In the genomic region with DNA sequence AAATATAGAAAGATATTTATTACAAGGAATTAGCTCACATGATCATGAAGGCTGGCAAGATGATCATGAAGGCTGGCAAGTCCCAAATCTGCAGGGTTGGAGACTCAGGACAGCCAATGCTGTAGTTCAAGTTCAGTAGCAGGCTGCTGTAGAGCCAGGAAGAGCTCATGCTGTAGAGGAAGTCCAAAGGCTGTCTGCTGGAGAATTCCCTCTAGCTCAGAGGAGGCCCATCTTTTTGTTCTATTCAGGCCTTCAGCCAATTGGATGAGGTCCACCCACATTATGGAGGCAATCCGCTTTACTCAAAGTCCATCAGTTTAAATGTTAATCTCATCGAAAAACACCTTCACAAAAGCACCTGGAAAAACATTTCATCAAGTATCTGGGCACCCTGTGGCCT, we compare ENCODE assay signal across 24 cellular contexts. TPM values are rescaled to one million over a fixed set of nuclear protein-coding genes. Genes with fewer than 3 reads are reported as not detected.
A peak's percentile ranks its signal among the peaks of the same experiment; 100 is the strongest.
DNase-seq lines count a peak whose midpoint lies in the region; ATAC-seq, FAIRE-seq and TF ChIP-seq lines count a peak whose summit lies in the region.
"Had no signal": no experiment of that assay in that cellular context is flagged by ENCODE, and none has a peak within 500 bp of the region (broad histone marks: within the 10 kb centered on the region; RNA-seq: fewer than 3 reads in every experiment).

No MANE protein-coding gene starts in this region.

- in situ Hi-C loops in HepG2 (cut with HindIII; ENCODE audit: extremely low pct_ligation_motif_present, low pct_unique_long_range_greater_than_20kb) (no loop called here), brain microvascular endothelial cell (cut with HindIII; ENCODE audit: low pct_ligation_motif_present, low sequenced_read_pairs) (no loop called here)

- FAIRE-seq in HepG2 (lab: Jason Lieb, UNC), result no peak
- FAIRE-seq: A549, GM12892, H1 had no signal

- TF ChIP-seq POLR2A in HepG2 (IDR thresholded peaks at IDR 0.05; ENCODE audit: insufficient read depth in 1 of 2, low read depth in 2 of 2, low read length in 2 of 2), result no peak
- no peak for TF ChIP-seq POLR2A in right lobe of liver (IDR thresholded peaks at IDR 0.05)
- TF ChIP-seq POLR2A in uterus (IDR thresholded peaks at IDR 0.05), result no peak
- TF ChIP-seq POLR2A in testis (IDR thresholded peaks at IDR 0.05), result no peak

- H3K36me3 Mint-ChIP-seq in osteocyte (ENCODE audit: unreplicated experiment), result no peaks in the 10 kb centered on the region
- H3K36me3 Mint-ChIP-seq: CD14-positive monocyte had no signal

- H3K27ac ChIP-seq in HepG2 (ENCODE audit: extremely low read length, insufficient read depth, low read length) (no peak overlapping the region), right lobe of liver (no peak overlapping the region), brain microvascular endothelial cell (no peak overlapping the region), uterus (no peak overlapping the region), testis (no peak overlapping the region)
- H3K27ac ChIP-seq: A549; BLaER1 treated with 17β-estradiol and CSF1 and Interleukin-3, amounts not matched to agents 10 nM and 100 nM; GM23248 had no signal

- H3K4me3 Mint-ChIP-seq in osteocyte (ENCODE audit: unreplicated experiment), result no peak overlapping the region
- H3K4me3 Mint-ChIP-seq: CD14-positive monocyte; CD4-positive, alpha-beta T cell; CD8-positive, alpha-beta memory T cell had no signal

- DNase-seq in HepG2 (ENCODE audit: low spot score), result peak; percentile 14
- DNase-seq in right lobe of liver, result no peak
- DNase-seq in left colon, result no peak
- DNase-seq in osteocyte (ENCODE audit: extremely low spot score, unreplicated experiment), result peak; percentile 10
- no peak for DNase-seq in brain microvascular endothelial cell
- DNase-seq in uterus, result no peak
- no peak for DNase-seq in testis
- DNase-seq: 8988T; ACHN; AML-193; BE2C; CD4-positive, alpha-beta T cell; CD8-positive, alpha-beta memory T cell; DMS53; DMS79 treated with DMSO at 0.1 percent for 48 hours; GF-D8; GM23248; H7; HCEC 1CT had no signal

- H3K36me3 ChIP-seq in HepG2 (replicated peaks in 1 of 2; ENCODE audit: control insufficient read depth in 1 of 2, insufficient read depth in 2 of 2, low read length in 2 of 2), result no peaks in the 10 kb centered on the region
- no peaks in the 10 kb centered on the region for H3K36me3 ChIP-seq in right lobe of liver
- no peaks in the 10 kb centered on the region for H3K36me3 ChIP-seq in brain microvascular endothelial cell (replicated peaks)
- no peaks in the 10 kb centered on the region for H3K36me3 ChIP-seq in uterus
- no peaks in the 10 kb centered on the region for H3K36me3 ChIP-seq in testis (ENCODE audit: low read depth, missing control alignments)
- H3K36me3 ChIP-seq: BE2C; BLaER1 treated with 17β-estradiol and CSF1 and Interleukin-3, amounts not matched to agents 10 nM and 100 nM had no signal

- H3K27me3 Mint-ChIP-seq in osteocyte (ENCODE audit: unreplicated experiment), result peaks cover 12% of the 10 kb centered on the region
- H3K27me3 Mint-ChIP-seq: CD4-positive, alpha-beta T cell had no signal

- POLR2A ChIA-PET in HepG2 (lab: Yijun Ruan, JAX), result no interaction called here

- 13% methylated on average over 2 of the region's 2 CpGs for WGBS in HepG2 (ENCODE audit: low lambda C conversion rate)
- WGBS in right lobe of liver (ENCODE audit: insufficient coverage, low coverage, low lambda C conversion rate, missing lambda C conversion rate), result 96% methylated on average over 2 of the region's 2 CpGs
- WGBS in testis, 2 donors, result 88 to 89% methylated on average over 2 of the region's 2 CpGs

- H3K27ac Mint-ChIP-seq in osteocyte (ENCODE audit: unreplicated experiment), result no peak overlapping the region
- H3K27ac Mint-ChIP-seq: CD14-positive monocyte; CD4-positive, alpha-beta T cell; CD8-positive, alpha-beta memory T cell had no signal

- TF ChIP-seq RAD21 in HepG2 (CRISPR knock-in tag; IDR thresholded peaks at IDR 0.05), result no peak

- H3K4me3 ChIP-seq in HepG2 (replicated peaks in 1 of 3; ENCODE audit: insufficient read depth in 1 of 3, low read depth in 2 of 3, low read length in 3 of 3), result no peak overlapping the region
- H3K4me3 ChIP-seq in right lobe of liver, result no peak overlapping the region
- no peak overlapping the region for H3K4me3 ChIP-seq in brain microvascular endothelial cell (ENCODE audit: low read depth, low read length)
- no peak overlapping the region for H3K4me3 ChIP-seq in uterus
- no peak overlapping the region for H3K4me3 ChIP-seq in testis
- H3K4me3 ChIP-seq: A549; BLaER1 treated with 17β-estradiol and CSF1 and Interleukin-3, amounts not matched to agents 10 nM and 100 nM; GM23248 had no signal

- no peak for TF ChIP-seq CTCF in HepG2 (CRISPR knock-in tag; IDR thresholded peaks at IDR 0.05)
- TF ChIP-seq CTCF in right lobe of liver (IDR thresholded peaks at IDR 0.05), result no peak
- no peak for TF ChIP-seq CTCF in osteocyte (IDR thresholded peaks at IDR 0.05)
- TF ChIP-seq CTCF in brain microvascular endothelial cell (IDR thresholded peaks at IDR 0.05; ENCODE audit: low read depth, low read length, missing control alignments), result no peak
- TF ChIP-seq CTCF in uterus (IDR thresholded peaks at IDR 0.05), result no peak
- TF ChIP-seq CTCF in testis (IDR thresholded peaks at IDR 0.05), result no peak

- peak; percentile 68 for ATAC-seq in HepG2
- ATAC-seq in right lobe of liver, result no peak
- peak; percentile 82 for ATAC-seq in left colon
- ATAC-seq: A549 had no signal

- H3K4me1 ChIP-seq in HepG2 (ENCODE audit: insufficient read depth, low read length), result 0 out of 2 replicates have a peak, but pooled peaks cover 9% of the 10 kb centered on the region
- H3K4me1 ChIP-seq in right lobe of liver, result no peaks in the 10 kb centered on the region
- no peaks in the 10 kb centered on the region for H3K4me1 ChIP-seq in uterus
- H3K4me1 ChIP-seq in testis, result no peaks in the 10 kb centered on the region
- H3K4me1 ChIP-seq: A549; BE2C; BLaER1 treated with 17β-estradiol and CSF1 and Interleukin-3, amounts not matched to agents 10 nM and 100 nM had no signal

- H3K9me3 Mint-ChIP-seq in osteocyte (ENCODE audit: unreplicated experiment), result peaks cover 7% of the 10 kb centered on the region

- H2AFZ ChIP-seq in HepG2 (ENCODE audit: low read length), result no peak overlapping the region
- H2AFZ ChIP-seq: GM23248 had no signal

- H3K27me3 ChIP-seq in HepG2 (ENCODE audit: control insufficient read depth in 1 of 2, insufficient read depth in 2 of 2, low read length in 2 of 2) (peaks cover 0 to 6% of the 10 kb centered on the region in 2 experiments; a peak in 1 of 5 replicates), right lobe of liver (no peaks in the 10 kb centered on the region), brain microvascular endothelial cell (replicated peaks) (no peaks in the 10 kb centered on the region), uterus (no peaks in the 10 kb centered on the region), testis (no peaks in the 10 kb centered on the region)
- H3K27me3 ChIP-seq: BE2C; BLaER1 treated with 17β-estradiol and CSF1 and Interleukin-3, amounts not matched to agents 10 nM and 100 nM had no signal

- H3K4me1 Mint-ChIP-seq in osteocyte (ENCODE audit: unreplicated experiment), result no peaks in the 10 kb centered on the region
- H3K4me1 Mint-ChIP-seq: CD14-positive monocyte; CD8-positive, alpha-beta memory T cell had no signal

- H4K20me1 ChIP-seq in HepG2 (ENCODE audit: insufficient read depth, low read length), result no peaks in the 10 kb centered on the region
- H4K20me1 ChIP-seq: BLaER1 treated with 17β-estradiol and CSF1 and Interleukin-3, amounts not matched to agents 10 nM and 100 nM had no signal

- no peak for TF ChIP-seq EP300 in HepG2 (IDR thresholded peaks at IDR 0.05; ENCODE audit: low read depth in 2 of 2, low read length in 2 of 2)
- TF ChIP-seq EP300 in HepG2 (CRISPR knock-in tag; IDR thresholded peaks at IDR 0.05; ENCODE audit: borderline replicate concordance), result no peak

- BruUV-seq in HepG2 (replicated peaks; lab: Mats Ljungman, UMichigan), result no TSS peak

- CTCF ChIA-PET in HepG2 (lab: Yijun Ruan, JAX; ENCODE audit: low intra/inter-chr PET ratio, low total read pairs), result no interaction called here

- no peak overlapping the region for H3K9ac ChIP-seq in HepG2 (ENCODE audit: insufficient read depth, low read depth, low read length)
- H3K9ac ChIP-seq: BLaER1 treated with 17β-estradiol and CSF1 and Interleukin-3, amounts not matched to agents 10 nM and 100 nM; GM23248 had no signal

- no peak overlapping the region for H3K4me2 ChIP-seq in HepG2 (ENCODE audit: low read depth, low read length)
- H3K4me2 ChIP-seq: A549; BLaER1 treated with 17β-estradiol and CSF1 and Interleukin-3, amounts not matched to agents 10 nM and 100 nM had no signal

- intact Hi-C loops in HepG2 (cut with micrococcal nuclease; ENCODE audit: unreplicated experiment) (no loop called here), right lobe of liver (cut with DNase I) (no loop called here), left colon (cut with DNase I, micrococcal nuclease) (no loop called here), uterus (cut with DNase I; ENCODE audit: low total_unique reads) (no loop called here), testis (cut with DNase I; ENCODE audit: low total_unique reads) (no loop called here)

- H3K9me3 ChIP-seq in HepG2 (ENCODE audit: low read length) (no peaks in the 10 kb centered on the region), right lobe of liver (no peaks in the 10 kb centered on the region), uterus (no peaks in the 10 kb centered on the region), testis (no peaks in the 10 kb centered on the region)
- H3K9me3 ChIP-seq: A549, BE2C had no signal

- no peaks in the 10 kb centered on the region for H3K79me2 ChIP-seq in HepG2 (ENCODE audit: insufficient read depth, low read length)

RNA-seq across cellular contexts. Expression of a gene that starts 24.8 kb away (rescaled TPM):
- total RNA-seq in HepG2 (2016; rRNA removed; fragmentation: Illumina TruSeq; extraction: Trizol) (17.8 and 21.5 TPM in 2 replicates), right lobe of liver (10 to 100 TPM in 4 of 6 experiments, 1 to 10 TPM in 2; 6.1 to 12.1 (median 10.3) TPM), left colon (10 to 100 TPM; 53.5 to 60.5 TPM), osteocyte (30.4 and 32.9 TPM in 2 replicates), uterus (10 to 100 TPM in 3 of 4 donors, 1 to 10 TPM in 1; 7.4 to 40.4 (median 21.6) TPM), testis (10 to 100 TPM; 10.8 to 11.1 TPM)
- 4.7 and 5.7 TPM in 2 replicates for total RNA-seq in HepG2 (2016; cell fraction: cytosol; rRNA removed; fragmentation: Illumina TruSeq; extraction: Trizol; ENCODE audit: low read depth)
- 14.6 and 21.5 TPM in 2 replicates for total RNA-seq in HepG2 (2016; cell fraction: insoluble cytoplasmic fraction; rRNA removed; fragmentation: Illumina TruSeq; extraction: Trizol)
- total RNA-seq in HepG2 (2016; cell fraction: membrane; rRNA removed; fragmentation: Illumina TruSeq; extraction: Trizol), result 20.8 and 23.5 TPM in 2 replicates
- total RNA-seq in HepG2 (2016; cell fraction: nucleus; rRNA removed; fragmentation: Illumina TruSeq; extraction: Trizol), result 19.2 and 22.3 TPM in 2 replicates
- polyA plus RNA-seq in HepG2 (2011; rRNA removed) (34.7 and 37.7 TPM in 2 replicates), testis (ENCODE audit: insufficient read depth, low read depth, low replicate concordance) (9.2 TPM)
- 36.5 and 41.2 TPM in 2 replicates for polyA plus RNA-seq in HepG2 (2011; cell fraction: cytosol; rRNA removed)
- polyA plus RNA-seq in HepG2 (2011; cell fraction: nucleus; rRNA removed), result 23.9 and 26.3 TPM in 2 replicates
- polyA plus RNA-seq in HepG2 (2012), result 30.7 and 50.8 TPM in 2 replicates
- 4.7 and 5.3 TPM in 2 replicates for polyA plus RNA-seq in HepG2 (2016; cell fraction: cytosol; fragmentation: Illumina TruSeq; extraction: Trizol; ENCODE audit: low read depth)
- polyA plus RNA-seq in HepG2 (2016; cell fraction: insoluble cytoplasmic fraction; fragmentation: Illumina TruSeq; extraction: Trizol; ENCODE audit: low read depth), result 18.9 and 24.9 TPM in 2 replicates
- 18.3 and 20.8 TPM in 2 replicates for polyA plus RNA-seq in HepG2 (2016; cell fraction: membrane; fragmentation: Illumina TruSeq; extraction: Trizol; ENCODE audit: low read depth)
- polyA plus RNA-seq in HepG2 (2016; cell fraction: nucleus; fragmentation: Illumina TruSeq; extraction: Trizol; ENCODE audit: insufficient read depth, low read depth), result 34.1 and 37.6 TPM in 2 replicates
- 0.02 and 41.8 TPM in 2 replicates for polyA minus RNA-seq in HepG2 (2011; rRNA and poly(A)+ RNA removed; ENCODE audit: low replicate concordance)
- 19.1 and 21.5 TPM in 2 replicates for polyA minus RNA-seq in HepG2 (2011; cell fraction: cytosol; rRNA and poly(A)+ RNA removed)
- polyA minus RNA-seq in HepG2 (2011; cell fraction: nucleus; rRNA and poly(A)+ RNA removed), result 13.6 and 15.7 TPM in 2 replicates
- polyA plus RNA-seq: CD14-positive monocyte had no signal

Comparison
In these comparisons a context has a peak if more than half of its experiments do, and no peak if none do; other contexts are left out.
1. ATAC-seq: peak in HepG2 (single experiment) and left colon (single experiment); none in right lobe of liver (0 of 4).
2. DNase-seq: peak in HepG2 (single experiment) and osteocyte (single experiment); none in right lobe of liver (0 of 3), left colon (0 of 2), brain microvascular endothelial cell (single experiment), uterus (0 of 2) and testis (single experiment).